ENCODE assay signal across 30 cellular contexts in the genomic region with DNA sequence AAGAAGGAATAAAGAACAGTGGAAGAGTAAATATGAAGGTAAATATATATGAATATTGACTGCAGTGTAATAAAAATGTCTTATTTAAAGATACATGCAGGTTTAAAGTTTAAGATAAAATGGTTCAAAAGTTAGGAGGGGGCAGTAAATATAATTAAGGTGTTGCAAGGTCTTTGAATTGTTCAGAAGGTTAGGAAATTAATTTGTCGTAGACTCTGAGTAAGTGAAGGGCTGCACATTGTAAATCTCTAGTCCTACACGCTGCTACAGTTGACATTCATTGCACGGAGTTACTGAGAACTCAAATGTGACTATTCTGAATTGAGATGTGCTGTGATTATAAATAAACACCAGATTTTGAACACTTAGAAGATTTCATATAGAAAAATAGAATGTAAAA.
"Had no signal": no experiment of that assay in that cellular context is flagged by ENCODE, and none has a peak within 500 bp of the region (broad histone marks: within the 10 kb centered on the region; RNA-seq: fewer than 3 reads in every experiment).

No MANE protein-coding gene starts in this region.

- DNase-seq: activated B cell treated with CpG ODN at 0.5 μM for 24 hours; activated CD4-positive, alpha-beta memory T cell treated with anti-CD3 and anti-CD28 coated beads for 36 hours; activated CD4-positive, alpha-beta T cell treated with anti-CD3 and anti-CD28 coated beads for 36 hours; activated CD4-positive, alpha-beta T cell treated with anti-CD3 and anti-CD28 coated beads, Interleukin-2, amount 10 ng/mL, durations not matched to agents 24 days and 14 days; activated CD4-positive, CD25-positive, alpha-beta regulatory T cell treated with anti-CD3 and anti-CD28 coated beads, Interleukin-2, amount 50 U/mL, for 72 hours; activated CD8-positive, alpha-beta memory T cell treated with anti-CD3 and anti-CD28 coated beads, Interleukin-2, amount 10 ng/mL, durations not matched to agents 7 days and 5 days; activated CD8-positive, alpha-beta memory T cell treated with anti-CD3 and anti-CD28 coated beads, Interleukin-2, amount 50 U/mL, for 4 hours; activated CD8-positive, alpha-beta T cell treated with anti-CD3 and anti-CD28 coated beads, Interleukin-2, amount 10 ng/mL, durations not matched to agents 7 days and 5 days; activated effector memory CD4-positive, alpha-beta T cell treated with anti-CD3 and anti-CD28 coated beads, Interleukin-2, amount 50 U/mL, for 16 hours; activated naive CD4-positive, alpha-beta T cell treated with anti-CD3 and anti-CD28 coated beads for 36 hours; activated naive CD8-positive, alpha-beta T cell treated with anti-CD3 and anti-CD28 coated beads for 36 hours; activated naive CD8-positive, alpha-beta T cell treated with anti-CD3 and anti-CD28 coated beads, Interleukin-2, amount 50 U/mL, for 24 hours; activated T-cell treated with anti-CD3 and anti-CD28 coated beads, Interleukin-2, amount 50 U/mL, for 1 hour; activated T-cell treated with anti-CD3 and anti-CD28 coated beads, Interleukin-2, amount 50 U/mL, for 48 hours; amygdala; body of pancreas; caudate nucleus; colonic mucosa; effector CD8-positive, alpha-beta T cell; esophagus squamous epithelium; foreskin melanocyte; heart right ventricle; T-helper 17 cell; T1000; WERI-Rb-1 had no signal

- H3K9me3 ChIP-seq: adrenal gland, body of pancreas, colonic mucosa, esophagus squamous epithelium, gastroesophageal sphincter had no signal

- H3K36me3 ChIP-seq: adrenal gland, colonic mucosa, esophagus squamous epithelium, gastroesophageal sphincter, heart right ventricle, WERI-Rb-1 had no signal

- H3K27ac ChIP-seq: adrenal gland, body of pancreas, colonic mucosa, epithelial cell of prostate, esophagus squamous epithelium, gastroesophageal sphincter, heart right ventricle, WERI-Rb-1 had no signal

- ATAC-seq: activated CD4-positive, alpha-beta T cell treated with anti-CD3 and anti-CD28 coated beads for 36 hours; activated CD8-positive, alpha-beta memory T cell treated with anti-CD3 and anti-CD28 coated beads, Interleukin-2, amount 10 ng/mL, durations not matched to agents 7 days and 5 days; activated CD8-positive, alpha-beta T cell treated with anti-CD3 and anti-CD28 coated beads, Interleukin-2, amount 10 ng/mL, durations not matched to agents 7 days and 5 days; activated naive CD8-positive, alpha-beta T cell treated with anti-CD3 and anti-CD28 coated beads, Interleukin-2, amount 50 U/mL, for 24 hours; body of pancreas; gastroesophageal sphincter; heart right ventricle; T-helper 17 cell had no signal

- H3K4me3 ChIP-seq: adrenal gland, body of pancreas, colonic mucosa, esophagus squamous epithelium, gastroesophageal sphincter, heart right ventricle had no signal

- H3K4me1 ChIP-seq: body of pancreas, colonic mucosa, esophagus squamous epithelium, gastroesophageal sphincter, heart right ventricle had no signal

- FAIRE-seq: endometrium, endothelial cell of umbilical vein had no signal

- H3K27me3 ChIP-seq: adrenal gland, body of pancreas, colonic mucosa had no signal
